In the genomic region with DNA sequence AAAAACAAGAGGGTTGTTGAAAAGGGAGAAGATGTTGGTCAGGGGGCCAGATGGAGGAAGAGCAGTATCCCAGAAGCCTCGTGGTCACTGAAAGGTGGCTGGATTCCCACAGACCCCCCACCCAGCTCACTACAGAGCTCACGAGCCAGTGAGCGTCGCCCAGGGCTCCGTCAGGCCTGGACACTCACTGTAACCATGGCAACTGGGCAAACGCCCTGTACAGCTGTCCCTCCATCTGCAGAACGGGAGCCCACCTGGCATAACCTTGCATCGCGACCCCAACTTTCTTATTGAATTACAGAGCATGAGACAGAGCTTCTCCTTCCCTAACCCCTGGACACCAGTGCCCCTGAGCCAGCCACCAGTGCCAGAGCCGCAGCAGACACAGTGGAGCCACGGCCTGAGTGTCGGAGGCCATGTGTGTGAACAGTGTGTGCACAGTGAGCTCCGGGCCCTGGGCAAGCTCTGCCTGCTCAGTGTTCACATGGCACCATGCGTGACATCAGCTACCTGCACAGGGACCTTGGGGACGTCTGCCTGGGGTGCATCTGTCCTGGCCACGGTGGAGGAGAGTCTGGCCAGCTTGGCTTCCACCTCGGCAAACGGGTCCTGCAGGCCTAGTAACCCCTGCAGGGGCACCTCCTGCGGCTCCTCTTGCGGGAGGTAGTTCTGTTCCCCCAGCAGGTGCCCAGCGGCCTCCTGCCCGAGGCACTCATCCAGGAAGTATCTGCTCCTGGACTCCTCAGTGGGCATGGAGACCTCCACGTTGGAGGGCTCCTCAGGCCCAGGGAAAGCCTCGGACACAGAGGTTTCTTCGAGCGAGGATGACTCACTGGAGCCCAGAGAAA, we compare ENCODE assay signal across 29 cellular contexts. TPM values are rescaled to one million over a fixed set of nuclear protein-coding genes. Genes with fewer than 3 reads are reported as not detected.
"Had no signal": no experiment of that assay in that cellular context is flagged by ENCODE, and none has a peak within 500 bp of the region (broad histone marks: within the 10 kb centered on the region; RNA-seq: fewer than 3 reads in every experiment).

No MANE protein-coding gene starts in this region.

- H3K27me3 ChIP-seq: adrenal gland, body of pancreas, cardiac muscle cell, gastrocnemius medialis, pancreas, sigmoid colon, tibial artery, upper lobe of right lung had no signal

- H3K27ac ChIP-seq: adrenal gland, body of pancreas, cardiac muscle cell, coronary artery, pancreas, prostate gland, sigmoid colon, tibial artery, upper lobe of right lung had no signal

- H3K4me1 ChIP-seq: body of pancreas, pancreas, prostate gland, sigmoid colon, tibial artery, upper lobe of right lung had no signal

- DNase-seq: activated B cell treated with CpG ODN at 0.5 μM for 24 hours; activated CD4-positive, alpha-beta T cell treated with anti-CD3 and anti-CD28 coated beads, Interleukin-2, amount 50 U/mL, for 1 hour; activated CD8-positive, alpha-beta T cell treated with anti-CD3 and anti-CD28 coated beads for 36 hours; activated naive CD4-positive, alpha-beta T cell treated with Interleukin-2 at 50 U/mL for 16 hours; activated T-cell treated with anti-CD3 and anti-CD28 coated beads, Interleukin-2, amount 50 U/mL, for 48 hours; adrenal gland; aorta; body of pancreas; effector memory CD8-positive, alpha-beta T cell; erythroblast; gastrocnemius medialis; glutamatergic neuron; left ventricle myocardium superior; mucosa of descending colon; pancreas; retina; sigmoid colon; small intestine; stimulated activated CD4-positive, alpha-beta T cell treated with anti-CD3 and anti-CD28 coated beads, Interleukin-1b, Interleukin-23, amount 100 ng/mL, for 48 hours; stimulated activated CD4-positive, alpha-beta T cell treated with anti-CD3 and anti-CD28 coated beads, Interleukin-4, amount 100 ng/mL, for 4 hours; stimulated activated CD8-positive, alpha-beta memory T cell treated with anti-CD3 and anti-CD28 coated beads, Interleukin-4, amount 100 ng/mL, for 48 hours; stimulated activated naive CD8-positive, alpha-beta T cell treated with anti-CD3 and anti-CD28 coated beads, Interleukin-15, amount 100 ng/mL, for 72 hours; tibial artery; upper lobe of right lung had no signal

- H3K36me3 ChIP-seq: adrenal gland, cardiac muscle cell, gastrocnemius medialis, pancreas, prostate gland, sigmoid colon, tibial artery, upper lobe of right lung had no signal

- H3K4me3 ChIP-seq: adrenal gland, body of pancreas, cardiac muscle cell, coronary artery, gastrocnemius medialis, mucosa of descending colon, pancreas, prostate gland, sigmoid colon, tibial artery, upper lobe of right lung had no signal

- H3K9me3 ChIP-seq: adrenal gland, body of pancreas, gastrocnemius medialis, mucosa of descending colon, pancreas, prostate gland, tibial artery, upper lobe of right lung had no signal

RNA-seq across cellular contexts. Expression of a gene that starts 30.7 kb away (rescaled TPM):
- total RNA-seq: activated B cell treated with CpG ODN at 0.5 μM for 24 hours; activated CD8-positive, alpha-beta T cell treated with anti-CD3 and anti-CD28 coated beads for 36 hours; natural killer cell treated with Interleukin-12 subunit alpha and Interleukin-12 subunit beta and Interleukin-15 and Interleukin-18, amount 100 ng/mL, for 72 hours; T-helper 2 cell treated with Interferon-gamma antibody and Interleukin-4, amounts not matched to agents 100 ng/mL and 5 ng/mL, for 36 hours had no signal

RNA-seq across cellular contexts. Expression of a gene that starts 45.4 kb away (rescaled TPM):
- total RNA-seq: body of pancreas, left ventricle myocardium superior had no signal
